ENCODE assay signal across 8 cellular contexts in the genomic region with DNA sequence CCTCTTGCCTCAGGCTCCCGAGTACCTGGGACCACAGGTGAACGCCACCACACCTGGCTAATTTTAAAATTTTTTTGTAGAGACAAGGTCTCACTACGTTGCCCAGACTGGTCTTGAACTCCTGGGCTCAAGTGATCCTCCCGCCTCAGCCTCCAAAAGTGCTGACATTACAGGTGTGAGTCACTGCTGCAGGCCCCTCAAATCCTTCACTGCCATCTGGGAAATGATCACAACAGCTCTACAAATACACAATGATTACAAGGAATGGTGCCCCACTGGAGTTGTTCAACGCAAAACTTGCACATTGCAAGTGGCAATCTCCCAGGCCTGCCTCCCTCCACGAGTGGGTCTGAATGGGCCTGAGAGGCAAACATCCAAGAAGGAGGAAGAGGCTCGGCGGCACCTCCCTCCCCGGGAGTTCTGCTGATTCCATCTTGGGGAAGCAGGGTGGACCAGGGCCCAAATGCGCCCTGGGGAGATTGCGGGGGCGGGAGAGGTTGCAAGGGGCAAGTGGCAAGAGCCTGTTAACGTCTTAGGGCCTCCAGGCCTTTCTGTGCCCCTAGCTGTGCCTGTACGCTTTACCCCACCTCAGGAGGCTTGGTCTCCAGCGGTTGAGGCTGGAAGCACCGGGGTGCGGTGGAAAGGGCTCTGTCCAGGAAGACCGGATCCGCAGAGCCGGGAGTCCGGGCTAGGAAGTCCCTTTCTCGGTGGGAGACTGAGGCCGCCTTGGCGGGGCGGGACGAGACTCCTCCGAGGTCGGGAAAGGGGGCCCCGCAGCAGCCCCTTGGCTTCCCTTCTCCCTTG. TPM values are rescaled to one million over a fixed set of nuclear protein-coding genes. Genes with fewer than 3 reads are reported as not detected.
A peak's percentile ranks its signal among the peaks of the same experiment; 100 is the strongest.
DNase-seq lines count a peak whose midpoint lies in the region; ATAC-seq, FAIRE-seq and TF ChIP-seq lines count a peak whose summit lies in the region.

No MANE protein-coding gene starts in this region.

- TF ChIP-seq POLR2A in HepG2 (IDR thresholded peaks at IDR 0.05; ENCODE audit: insufficient read depth in 1 of 2, low read depth in 2 of 2, low read length in 2 of 2) (no peak), transverse colon (IDR thresholded peaks at IDR 0.05) (no peak)

- H3K9ac ChIP-seq in mammary epithelial cell (ENCODE audit: insufficient read depth, low read length) (peak overlapping the region; percentile 27), HepG2 (ENCODE audit: insufficient read depth, low read depth, low read length) (no peak overlapping the region)

- in situ Hi-C loops in mammary epithelial cell (cut with MboI; ENCODE audit: low sequenced_read_pairs in 2 of 2), result no loop called here
- in situ Hi-C loops in HepG2 (cut with HindIII; ENCODE audit: extremely low pct_ligation_motif_present, low pct_unique_long_range_greater_than_20kb), result loop anchor here (5.0 kb wide), 2 partner anchors 90 to 120 kb away; no protein-coding TSS in a partner anchor
- in situ Hi-C loops in transverse colon (cut with MboI; ENCODE audit: low pct_ligation_motif_present in 1 of 4, low pct_unique_long_range_greater_than_20kb in 1 of 4, low sequenced_read_pairs in 3 of 4), result loop anchor here in 3 of 4 donors (5.0 to 25.0 kb wide), 2 partner anchors 90 to 95 kb away; no protein-coding TSS in a partner anchor

- FAIRE-seq in HepG2 (lab: Jason Lieb, UNC), result no peak

- ATAC-seq in Right ventricle myocardium inferior, result peak; percentile 28
- ATAC-seq in HepG2, result no peak
- ATAC-seq in HG02588 (IDR thresholded peaks at IDR 0.05; ENCODE audit: unreplicated experiment), result no peak

- no peak for TF ChIP-seq EP300 in HepG2 (IDR thresholded peaks at IDR 0.05; ENCODE audit: low read depth in 2 of 2, low read length in 2 of 2)
- TF ChIP-seq EP300 in HepG2 (CRISPR knock-in tag; IDR thresholded peaks at IDR 0.05; ENCODE audit: borderline replicate concordance), result no peak
- TF ChIP-seq EP300 in transverse colon (IDR thresholded peaks at IDR 0.05; ENCODE audit: low read depth), result no peak

- CTCF ChIA-PET in mammary epithelial cell (lab: Charles Lee; ENCODE audit: low non-redundant PET), result interaction anchor here (0.6 to 0.7 kb wide), 4 partner anchors 33 to 329 kb away, joined by 3 to 6 read pairs (median 4); no protein-coding TSS in a partner anchor
- CTCF ChIA-PET in HepG2 (lab: Yijun Ruan, JAX; ENCODE audit: low intra/inter-chr PET ratio, low total read pairs), result interaction anchor here (1.5 to 1.8 kb wide), 2 partner anchors 90 to 118 kb away, joined by 4 to 8 read pairs; no protein-coding TSS in a partner anchor

- dilution Hi-C loops in mammary epithelial cell (cut with HindIII; ENCODE audit: low sequenced_read_pairs), result no loop called here

- H3K27ac ChIP-seq in mammary epithelial cell (ENCODE audit: insufficient read depth, low read depth, low read length), result no peak overlapping the region
- no peak overlapping the region for H3K27ac ChIP-seq in HepG2 (ENCODE audit: extremely low read length, insufficient read depth, low read length)
- peak overlapping the region; percentile 94 to 98 (median 96) for H3K27ac ChIP-seq in transverse colon

- POLR2A ChIA-PET in HepG2 (lab: Yijun Ruan, JAX), result interaction anchor here (1.2 to 1.9 kb wide), 6 partner anchors 20 to 109 kb away, joined by 3 to 6 read pairs (median 4); no protein-coding TSS in a partner anchor

- TF ChIP-seq RAD21 in HepG2 (CRISPR knock-in tag; IDR thresholded peaks at IDR 0.05), result no peak

- intact Hi-C loops in Right ventricle myocardium inferior (cut with DNase I) (loop anchor here (5.0 kb wide), 1 partner anchor 45 kb away; no protein-coding TSS in a partner anchor), cardiac septum (cut with DNase I) (loop anchor here (2.0 kb wide), 1 partner anchor 116 kb away; no protein-coding TSS in a partner anchor), mammary epithelial cell (cut with micrococcal nuclease) (loop anchor here (10.0 kb wide), 1 partner anchor 282 kb away; no protein-coding TSS in a partner anchor), HepG2 (cut with micrococcal nuclease; ENCODE audit: unreplicated experiment) (loop anchor here (2.0 kb wide), 1 partner anchor 20 kb away; no protein-coding TSS in a partner anchor), transverse colon (cut with DNase I; ENCODE audit: low total_unique reads) (loop anchor here (1.0 to 5.0 kb wide), 3 partner anchors 20 to 90 kb away; no protein-coding TSS in a partner anchor)

- H4K20me1 ChIP-seq in mammary epithelial cell (ENCODE audit: insufficient read depth, low read length) (no peaks in the 10 kb centered on the region), HepG2 (ENCODE audit: insufficient read depth, low read length) (no peaks in the 10 kb centered on the region)

- H3K27me3 ChIP-seq in mammary epithelial cell (ENCODE audit: insufficient read depth, low read length) (no peaks in the 10 kb centered on the region), HepG2 (ENCODE audit: control insufficient read depth in 1 of 2, insufficient read depth in 2 of 2, low read length in 2 of 2) (peaks cover 1 to 6% of the 10 kb centered on the region in 2 experiments; a peak in 3 of 5 replicates), transverse colon (no peaks in the 10 kb centered on the region)

- peak; percentile 81 for DNase-seq in Right ventricle myocardium inferior (ENCODE audit: missing footprints)
- no peak for DNase-seq in cardiac septum (ENCODE audit: low spot score)
- no peak for DNase-seq in mammary epithelial cell
- no peak for DNase-seq in HepG2 (ENCODE audit: low spot score)
- DNase-seq in transverse colon, result peak; percentile 53
- DNase-seq in activated CD8-positive, alpha-beta memory T cell treated with anti-CD3 and anti-CD28 coated beads, Interleukin-2, amount 50 U/mL, for 48 hours, result no peak
- no peak for DNase-seq in SW480 (ENCODE audit: low spot score)

- H3K4me1 ChIP-seq in mammary epithelial cell (ENCODE audit: insufficient read depth, low read length) (peaks cover 31% of the 10 kb centered on the region), HepG2 (ENCODE audit: insufficient read depth, low read length) (peaks cover 46% of the 10 kb centered on the region), transverse colon (peaks cover 18 to 52% (median 35%) of the 10 kb centered on the region in 4 donors)

- H2AFZ ChIP-seq in mammary epithelial cell (ENCODE audit: low read depth, low read length), result peak overlapping the region; percentile 92
- H2AFZ ChIP-seq in HepG2 (ENCODE audit: low read length), result no peak overlapping the region

- 37% methylated on average over 14 of the region's 29 CpGs for WGBS in mammary epithelial cell (ENCODE audit: low coverage, missing lambda C conversion rate)
- WGBS in HepG2 (ENCODE audit: low lambda C conversion rate), result 78% methylated on average over 23 of the region's 29 CpGs
- WGBS in transverse colon (ENCODE audit: low coverage in 1 of 2), 2 donors, result 37 to 58% methylated on average over 3 to 26 of the region's 29 CpGs

- BruUV-seq in mammary epithelial cell (replicated peaks; lab: Mats Ljungman, UMichigan), result no TSS peak
- BruUV-seq in HepG2 (replicated peaks; lab: Mats Ljungman, UMichigan), result no TSS peak

- H3K4me3 ChIP-seq in mammary epithelial cell (replicated peaks in 1 of 3; ENCODE audit: insufficient read depth in 1 of 3, low read depth in 2 of 3, low read length in 3 of 3) (peak overlapping the region; percentile 34 to 60 (median 45)), HepG2 (replicated peaks in 1 of 3; ENCODE audit: insufficient read depth in 1 of 3, low read depth in 2 of 3, low read length in 3 of 3) (peak overlapping the region in 2 of 3 experiments; percentile 67 to 81; a peak in 3 of 6 replicates), transverse colon (peak overlapping the region; percentile 58 to 74 (median 66))

- H3K9me3 ChIP-seq in mammary epithelial cell (replicated peaks; ENCODE audit: insufficient read depth, low read length) (no peaks in the 10 kb centered on the region), HepG2 (ENCODE audit: low read length) (no peaks in the 10 kb centered on the region), transverse colon (no peaks in the 10 kb centered on the region)

- H3K4me2 ChIP-seq in mammary epithelial cell (ENCODE audit: insufficient read depth, low read depth, low read length), result peak overlapping the region; percentile 96
- H3K4me2 ChIP-seq in HepG2 (ENCODE audit: low read depth, low read length), result peak overlapping the region; percentile 98

- H3K36me3 ChIP-seq in mammary epithelial cell (ENCODE audit: insufficient read depth, low read length), result no peaks in the 10 kb centered on the region
- no peaks in the 10 kb centered on the region for H3K36me3 ChIP-seq in HepG2 (replicated peaks in 1 of 2; ENCODE audit: control insufficient read depth in 1 of 2, insufficient read depth in 2 of 2, low read length in 2 of 2)
- H3K36me3 ChIP-seq in transverse colon, result no peaks in the 10 kb centered on the region

- TF ChIP-seq CTCF in mammary epithelial cell (conservative IDR thresholded peaks at IDR 0.05 in 1 of 2, IDR thresholded peaks at IDR 0.05 in 1 of 2; ENCODE audit: extremely low read depth in 1 of 2, insufficient read depth in 1 of 2, low read depth in 1 of 2, low read length in 2 of 2), result no peak
- TF ChIP-seq CTCF in HepG2 (CRISPR knock-in tag; IDR thresholded peaks at IDR 0.05), result no peak
- TF ChIP-seq CTCF in transverse colon (IDR thresholded peaks at IDR 0.05), result peak in 3 of 5 experiments; percentile 17 to 57 (median 50)

- peaks cover 3% of the 10 kb centered on the region for H3K79me2 ChIP-seq in mammary epithelial cell (ENCODE audit: insufficient read depth, low read length)
- no peaks in the 10 kb centered on the region for H3K79me2 ChIP-seq in HepG2 (ENCODE audit: insufficient read depth, low read length)

RNA-seq across cellular contexts. Expression of a gene that starts 0.7 kb away (rescaled TPM):
- 228 TPM for total RNA-seq in Right ventricle myocardium inferior
- total RNA-seq in cardiac septum, result 164 TPM
- 10 to 100 TPM; 13.0 to 34.5 TPM for total RNA-seq in mammary epithelial cell
- 28.5 TPM for polyA plus RNA-seq in mammary epithelial cell
- 62.7 TPM for polyA minus RNA-seq in mammary epithelial cell
- total RNA-seq in HepG2 (2016; rRNA removed; fragmentation: Illumina TruSeq; extraction: Trizol), result 4.1 and 4.9 TPM in 2 replicates
- 3.4 and 4.0 TPM in 2 replicates for total RNA-seq in HepG2 (2016; cell fraction: cytosol; rRNA removed; fragmentation: Illumina TruSeq; extraction: Trizol; ENCODE audit: low read depth)
- total RNA-seq in HepG2 (2016; cell fraction: insoluble cytoplasmic fraction; rRNA removed; fragmentation: Illumina TruSeq; extraction: Trizol), result 3.5 and 4.8 TPM in 2 replicates
- 10.9 and 13.2 TPM in 2 replicates for total RNA-seq in HepG2 (2016; cell fraction: membrane; rRNA removed; fragmentation: Illumina TruSeq; extraction: Trizol)
- 10.1 and 10.9 TPM in 2 replicates for total RNA-seq in HepG2 (2016; cell fraction: nucleus; rRNA removed; fragmentation: Illumina TruSeq; extraction: Trizol)
- 43.6 and 49.0 TPM in 2 replicates for polyA plus RNA-seq in HepG2 (2011; rRNA removed)
- polyA plus RNA-seq in HepG2 (2011; cell fraction: cytosol; rRNA removed), result 42.1 and 55.6 TPM in 2 replicates
- 26.0 and 26.1 TPM in 2 replicates for polyA plus RNA-seq in HepG2 (2011; cell fraction: nucleus; rRNA removed)
- 23.1 and 40.9 TPM in 2 replicates for polyA plus RNA-seq in HepG2 (2012)
- polyA plus RNA-seq in HepG2 (2016; cell fraction: cytosol; fragmentation: Illumina TruSeq; extraction: Trizol; ENCODE audit: low read depth), result 11.4 and 15.1 TPM in 2 replicates
- polyA plus RNA-seq in HepG2 (2016; cell fraction: insoluble cytoplasmic fraction; fragmentation: Illumina TruSeq; extraction: Trizol; ENCODE audit: low read depth), result 10.4 and 12.4 TPM in 2 replicates
- polyA plus RNA-seq in HepG2 (2016; cell fraction: membrane; fragmentation: Illumina TruSeq; extraction: Trizol; ENCODE audit: low read depth), result 18.8 and 25.1 TPM in 2 replicates
- 24.8 and 29.0 TPM in 2 replicates for polyA plus RNA-seq in HepG2 (2016; cell fraction: nucleus; fragmentation: Illumina TruSeq; extraction: Trizol; ENCODE audit: insufficient read depth, low read depth)
- polyA minus RNA-seq in HepG2 (2011; rRNA and poly(A)+ RNA removed; ENCODE audit: low replicate concordance), result 0.19 and 99.5 TPM in 2 replicates
- polyA minus RNA-seq in HepG2 (2011; cell fraction: cytosol; rRNA and poly(A)+ RNA removed), result 36.8 and 40.1 TPM in 2 replicates
- polyA minus RNA-seq in HepG2 (2011; cell fraction: nucleus; rRNA and poly(A)+ RNA removed), result 12.3 and 12.9 TPM in 2 replicates
- total RNA-seq in transverse colon, result 100 to 1,000 TPM in 3 of 4 donors, 10 to 100 TPM in 1; 98.4 to 302 (median 166) TPM

RNA-seq across cellular contexts. Expression of a gene that starts 24.9 kb away (rescaled TPM):
- total RNA-seq in Right ventricle myocardium inferior (3.0 TPM), cardiac septum (0.51 TPM), mammary epithelial cell (10 to 100 TPM in 1 of 2 donors, 1 to 10 TPM in 1; 3.2 to 93.3 TPM), HepG2 (2016; rRNA removed; fragmentation: Illumina TruSeq; extraction: Trizol) (327 and 614 TPM in 2 replicates), transverse colon (10 to 100 TPM in 1 of 4 donors, 1 to 10 TPM in 2, under 1 TPM in 1; 0.37 to 25.5 (median 7.5) TPM)
- polyA plus RNA-seq in mammary epithelial cell (52.6 TPM), HepG2 (2011; rRNA removed) (52.7 and 108 TPM in 2 replicates)
- 32.4 TPM for polyA minus RNA-seq in mammary epithelial cell
- 35.7 and 38.5 TPM in 2 replicates for total RNA-seq in HepG2 (2016; cell fraction: cytosol; rRNA removed; fragmentation: Illumina TruSeq; extraction: Trizol; ENCODE audit: low read depth)
- 330 and 598 TPM in 2 replicates for total RNA-seq in HepG2 (2016; cell fraction: insoluble cytoplasmic fraction; rRNA removed; fragmentation: Illumina TruSeq; extraction: Trizol)
- total RNA-seq in HepG2 (2016; cell fraction: membrane; rRNA removed; fragmentation: Illumina TruSeq; extraction: Trizol), result 112 and 128 TPM in 2 replicates
- 262 and 265 TPM in 2 replicates for total RNA-seq in HepG2 (2016; cell fraction: nucleus; rRNA removed; fragmentation: Illumina TruSeq; extraction: Trizol)
- polyA plus RNA-seq in HepG2 (2011; cell fraction: cytosol; rRNA removed), result 35.8 and 39.5 TPM in 2 replicates
- polyA plus RNA-seq in HepG2 (2011; cell fraction: nucleus; rRNA removed), result 38.5 and 46.3 TPM in 2 replicates
- 78.9 and 178 TPM in 2 replicates for polyA plus RNA-seq in HepG2 (2012)
- 13.7 and 16.7 TPM in 2 replicates for polyA plus RNA-seq in HepG2 (2016; cell fraction: cytosol; fragmentation: Illumina TruSeq; extraction: Trizol; ENCODE audit: low read depth)
- polyA plus RNA-seq in HepG2 (2016; cell fraction: insoluble cytoplasmic fraction; fragmentation: Illumina TruSeq; extraction: Trizol; ENCODE audit: low read depth), result 406 and 447 TPM in 2 replicates
- polyA plus RNA-seq in HepG2 (2016; cell fraction: membrane; fragmentation: Illumina TruSeq; extraction: Trizol; ENCODE audit: low read depth), result 56.7 and 60.4 TPM in 2 replicates
- polyA plus RNA-seq in HepG2 (2016; cell fraction: nucleus; fragmentation: Illumina TruSeq; extraction: Trizol; ENCODE audit: insufficient read depth, low read depth), result 324 and 347 TPM in 2 replicates
- polyA minus RNA-seq in HepG2 (2011; rRNA and poly(A)+ RNA removed; ENCODE audit: low replicate concordance), result 29.3 and 72.8 TPM in 2 replicates
- polyA minus RNA-seq in HepG2 (2011; cell fraction: cytosol; rRNA and poly(A)+ RNA removed), result 58.4 and 82.8 TPM in 2 replicates
- 83.2 and 96.0 TPM in 2 replicates for polyA minus RNA-seq in HepG2 (2011; cell fraction: nucleus; rRNA and poly(A)+ RNA removed)

RNA-seq across cellular contexts. Expression of a gene that starts 58.8 kb away (rescaled TPM):
- total RNA-seq in Right ventricle myocardium inferior (not detected), cardiac septum (not detected), mammary epithelial cell (100 to 1,000 TPM; 170 to 608 TPM), HepG2 (2016; rRNA removed; fragmentation: Illumina TruSeq; extraction: Trizol) (0.58 TPM in 2 replicates), transverse colon (1 to 10 TPM in 3 of 4 donors, not detected in 1; 1.2 to 4.2 (median 2.5) TPM)
- polyA plus RNA-seq in mammary epithelial cell (120 TPM), HepG2 (2011; rRNA removed) (1.7 and 2.1 TPM in 2 replicates)
- polyA minus RNA-seq in mammary epithelial cell, result 1,186 TPM
- 0.18 and 0.20 TPM in 2 replicates for total RNA-seq in HepG2 (2016; cell fraction: cytosol; rRNA removed; fragmentation: Illumina TruSeq; extraction: Trizol; ENCODE audit: low read depth)
- total RNA-seq in HepG2 (2016; cell fraction: insoluble cytoplasmic fraction; rRNA removed; fragmentation: Illumina TruSeq; extraction: Trizol), result 0.32 and 0.51 TPM in 2 replicates
- total RNA-seq in HepG2 (2016; cell fraction: membrane; rRNA removed; fragmentation: Illumina TruSeq; extraction: Trizol), result 0.31 and 0.38 TPM in 2 replicates
- 0.37 and 1.3 TPM in 2 replicates for total RNA-seq in HepG2 (2016; cell fraction: nucleus; rRNA removed; fragmentation: Illumina TruSeq; extraction: Trizol)
- 0.69 and 1.3 TPM in 2 replicates for polyA plus RNA-seq in HepG2 (2011; cell fraction: cytosol; rRNA removed)
- 7.1 and 10.8 TPM in 2 replicates for polyA plus RNA-seq in HepG2 (2011; cell fraction: nucleus; rRNA removed)
- polyA plus RNA-seq in HepG2 (2012), result 0.37 and 0.42 TPM in 2 replicates
- polyA plus RNA-seq in HepG2 (2016; cell fraction: cytosol; fragmentation: Illumina TruSeq; extraction: Trizol; ENCODE audit: low read depth), result 0.20 and 0.22 TPM in 2 replicates
- 1.3 and 2.3 TPM in 2 replicates for polyA plus RNA-seq in HepG2 (2016; cell fraction: insoluble cytoplasmic fraction; fragmentation: Illumina TruSeq; extraction: Trizol; ENCODE audit: low read depth)
- polyA plus RNA-seq in HepG2 (2016; cell fraction: membrane; fragmentation: Illumina TruSeq; extraction: Trizol; ENCODE audit: low read depth), result 0.34 and 0.72 TPM in 2 replicates
- 4.4 and 6.8 TPM in 2 replicates for polyA plus RNA-seq in HepG2 (2016; cell fraction: nucleus; fragmentation: Illumina TruSeq; extraction: Trizol; ENCODE audit: insufficient read depth, low read depth)
- polyA minus RNA-seq in HepG2 (2011; rRNA and poly(A)+ RNA removed; ENCODE audit: low replicate concordance), result 7.4 and 24.1 TPM in 2 replicates
- polyA minus RNA-seq in HepG2 (2011; cell fraction: cytosol; rRNA and poly(A)+ RNA removed), result 2.6 and 3.7 TPM in 2 replicates
- 4.0 and 6.1 TPM in 2 replicates for polyA minus RNA-seq in HepG2 (2011; cell fraction: nucleus; rRNA and poly(A)+ RNA removed)

Comparison
In these comparisons a context has a peak if more than half of its experiments do, and no peak if none do; other contexts are left out.
1. DNase-seq: peak in Right ventricle myocardium inferior (single experiment) and transverse colon (single experiment); none in cardiac septum (single experiment), mammary epithelial cell (single experiment), HepG2 (single experiment), activated CD8-positive, alpha-beta memory T cell treated with anti-CD3 and anti-CD28 coated beads, Interleukin-2, amount 50 U/mL, for 48 hours (single experiment) and SW480 (single experiment).
2. H3K27ac ChIP-seq: peak in transverse colon (4 of 4); none in mammary epithelial cell (single experiment) and HepG2 (single experiment).
3. CTCF ChIP-seq: peak in transverse colon (3 of 5); none in mammary epithelial cell (0 of 2) and HepG2 (single experiment).
4. RNA of a gene that starts 58.8 kb away (total RNA-seq): 170 to 608 TPM in mammary epithelial cell; 1.2 to 4.2 TPM in transverse colon, 0.18 to 1.3 TPM in HepG2, not detected in Right ventricle myocardium inferior (single experiment) and not detected in cardiac septum (single experiment); every median in the first group is over 10 times any median in the second.
5. in situ Hi-C loops: an anchor here in HepG2 (5.0 kb wide) and transverse colon (5.0 to 25.0 kb wide); none called in mammary epithelial cell.
6. Peak in every context shown above with its lines, with median percentiles within 50 percentile points of each other: H3K4me3 ChIP-seq.